ENCODE assay signal across 1 cellular context in genomic region chrX:7926914-7927258, GRCh38.
TF ChIP-seq lines count a peak whose summit lies in the region.

No MANE protein-coding gene starts in this region.

TF ChIP-seq in HCT116, 20 proteins besides CTCF, POLR2A, EP300 and RAD21 (continued from another document):
- TF ChIP-seq ATF3 (IDR thresholded peaks at IDR 0.05) = no peak
- no peak for TF ChIP-seq YY1 (IDR thresholded peaks at IDR 0.05; ENCODE audit: extremely low read depth, insufficient replicate concordance, low read depth, low read length)
- no peak for TF ChIP-seq CBX3 (IDR thresholded peaks at IDR 0.05; ENCODE audit: low read depth)
- TF ChIP-seq JUND (IDR thresholded peaks at IDR 0.05) = no peak
- TF ChIP-seq EZH2 (IDR thresholded peaks at IDR 0.05) = no peak
- no peak for TF ChIP-seq SIN3A (IDR thresholded peaks at IDR 0.05; ENCODE audit: low read depth)
- no peak for TF ChIP-seq SP1 (IDR thresholded peaks at IDR 0.05; ENCODE audit: low read depth)
- TF ChIP-seq, protein P1, sequence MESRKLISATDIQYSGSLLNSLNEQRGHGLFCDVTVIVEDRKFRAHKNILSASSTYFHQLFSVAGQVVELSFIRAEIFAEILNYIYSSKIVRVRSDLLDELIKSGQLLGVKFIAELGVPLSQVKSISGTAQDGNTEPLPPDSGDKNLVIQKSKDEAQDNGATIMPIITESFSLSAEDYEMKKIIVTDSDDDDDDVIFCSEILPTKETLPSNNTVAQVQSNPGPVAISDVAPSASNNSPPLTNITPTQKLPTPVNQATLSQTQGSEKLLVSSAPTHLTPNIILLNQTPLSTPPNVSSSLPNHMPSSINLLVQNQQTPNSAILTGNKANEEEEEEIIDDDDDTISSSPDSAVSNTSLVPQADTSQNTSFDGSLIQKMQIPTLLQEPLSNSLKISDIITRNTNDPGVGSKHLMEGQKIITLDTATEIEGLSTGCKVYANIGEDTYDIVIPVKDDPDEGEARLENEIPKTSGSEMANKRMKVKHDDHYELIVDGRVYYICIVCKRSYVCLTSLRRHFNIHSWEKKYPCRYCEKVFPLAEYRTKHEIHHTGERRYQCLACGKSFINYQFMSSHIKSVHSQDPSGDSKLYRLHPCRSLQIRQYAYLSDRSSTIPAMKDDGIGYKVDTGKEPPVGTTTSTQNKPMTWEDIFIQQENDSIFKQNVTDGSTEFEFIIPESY (IDR thresholded peaks at IDR 0.05; ENCODE audit: extremely low read depth, insufficient replicate concordance, low read length) = no peak
- TF ChIP-seq POLR2AphosphoS5 (IDR thresholded peaks at IDR 0.05; ENCODE audit: low read depth, low read length) = no peak
- TF ChIP-seq EGR1 (IDR thresholded peaks at IDR 0.05; ENCODE audit: low read depth) = no peak
- TF ChIP-seq CEBPB (IDR thresholded peaks at IDR 0.05; ENCODE audit: low read depth) = no peak
